ENCODE assay signal across 10 cellular contexts in genomic region chr1:36380003-36380631, GRCh38. TPM values are rescaled to one million over a fixed set of nuclear protein-coding genes. Genes with fewer than 3 reads are reported as not detected.
DNase-seq lines count a peak whose midpoint lies in the region; TF ChIP-seq lines count a peak whose summit lies in the region.
"Had no signal": no experiment of that assay in that cellular context is flagged by ENCODE, and none has a peak within 500 bp of the region (broad histone marks: within the 10 kb centered on the region; RNA-seq: fewer than 3 reads in every experiment).

No MANE protein-coding gene starts in this region.

- no peaks in the 10 kb centered on the region for H4K20me1 ChIP-seq in mammary epithelial cell (ENCODE audit: insufficient read depth, low read length)
- 0 out of 2 replicates have a peak, but pooled peaks cover 3% of the 10 kb centered on the region for H4K20me1 ChIP-seq in GM23248 (ENCODE audit: insufficient read depth)

- DNase-seq in breast epithelium (ENCODE audit: low spot score in 2 of 2) (no peak), mammary epithelial cell (no peak), mesendoderm (peak; percentile 51), thyroid gland (peak; percentile 45 to 46), activated gamma-delta T cell treated with Interleukin-2 at 50 U/mL for 16 hours (no peak), GM23248 (no peak), iPS-NIHi11 (ENCODE audit: low spot score) (no peak)
- no peak for DNase-seq in activated T-helper 1 cell treated with anti-CD3 and anti-CD28 coated beads, Interleukin-12 subunit alpha, Interleukin-12 subunit beta, Interleukin-2, Interleukin-4 antibody, amounts not matched to agents 30 ng/mL and 10 ng/mL and 1 ng/mL, durations not matched to agents 14 hours and 24 hours and 36 hours (ENCODE audit: low spot score)
- DNase-seq: NCI-H2171 treated with DMSO at 0.1 percent for 48 hours; stimulated activated CD4-positive, alpha-beta T cell treated with anti-CD3 and anti-CD28 coated beads, Interleukin-2, amount 100 ng/mL, for 24 hours had no signal

- no peak overlapping the region for H4K5ac ChIP-seq in mesendoderm (ENCODE audit: low read length)

- H3F3A ChIP-seq in GM23248 (ENCODE audit: insufficient read depth) = peaks cover 12% of the 10 kb centered on the region

- no peak overlapping the region for H3K23ac ChIP-seq in mesendoderm (ENCODE audit: low read length)

- H3K56ac ChIP-seq in mesendoderm (ENCODE audit: low read length) = no peak overlapping the region

- no peak for TF ChIP-seq CTCF in breast epithelium (IDR thresholded peaks at IDR 0.05)
- no peak for TF ChIP-seq CTCF in mammary epithelial cell (conservative IDR thresholded peaks at IDR 0.05 in 1 of 2, IDR thresholded peaks at IDR 0.05 in 1 of 2; ENCODE audit: extremely low read depth in 1 of 2, insufficient read depth in 1 of 2, low read depth in 1 of 2, low read length in 2 of 2)
- no peak for TF ChIP-seq CTCF in thyroid gland (IDR thresholded peaks at IDR 0.05)

- no peak overlapping the region for H3K4me2 ChIP-seq in mammary epithelial cell (ENCODE audit: insufficient read depth, low read depth, low read length)
- H3K4me2 ChIP-seq in mesendoderm (ENCODE audit: low read length) = no peak overlapping the region
- H3K4me2 ChIP-seq in GM23248 (ENCODE audit: unreplicated experiment) = no peak overlapping the region

- no TSS peak for BruUV-seq in mammary epithelial cell (replicated peaks; lab: Mats Ljungman, UMichigan)

- no peak overlapping the region for H3K4ac ChIP-seq in mesendoderm (ENCODE audit: low read depth, low read length)

- H2BK15ac ChIP-seq in mesendoderm (replicated peaks; ENCODE audit: low read depth) = no peak overlapping the region

- no peaks in the 10 kb centered on the region for H3K9me2 ChIP-seq in GM23248 (ENCODE audit: insufficient read depth)

- H2BK5ac ChIP-seq in mesendoderm (ENCODE audit: low read length) = peak overlapping the region; percentile 22

- H3K27ac ChIP-seq in breast epithelium (peak overlapping the region; percentile 28 to 34), mammary epithelial cell (ENCODE audit: insufficient read depth, low read depth, low read length) (no peak overlapping the region), mesendoderm (ENCODE audit: low read depth, low read length) (peak overlapping the region; percentile 41), thyroid gland (peak overlapping the region; percentile 49 to 66 (median 61)), GM23248 (no peak overlapping the region)

- CTCF ChIA-PET in mammary epithelial cell (lab: Charles Lee; ENCODE audit: low non-redundant PET) = no interaction called here

- H3K27me3 ChIP-seq in breast epithelium (no peaks in the 10 kb centered on the region), mammary epithelial cell (ENCODE audit: insufficient read depth, low read length) (no peaks in the 10 kb centered on the region), mesendoderm (ENCODE audit: insufficient read depth, low read length, poor library complexity) (no peaks in the 10 kb centered on the region), thyroid gland (no peaks in the 10 kb centered on the region), GM23248 (replicated peaks; ENCODE audit: insufficient read depth) (no peaks in the 10 kb centered on the region)

- peaks cover 64% of the 10 kb centered on the region for H3K4me1 Mint-ChIP-seq in activated T-helper 1 cell treated with anti-CD3 and anti-CD28 coated beads, Interleukin-12 subunit alpha, Interleukin-12 subunit beta, Interleukin-2, Interleukin-4 antibody, amounts not matched to agents 30 ng/mL and 10 ng/mL and 1 ng/mL, durations not matched to agents 14 hours and 24 hours and 36 hours (ENCODE audit: low read depth)

- dilution Hi-C loops in mammary epithelial cell (cut with HindIII; ENCODE audit: low sequenced_read_pairs) = no loop called here

- H4K8ac ChIP-seq in mesendoderm (ENCODE audit: low read depth, low read length) = no peak overlapping the region

- peaks cover 12% of the 10 kb centered on the region for H3K36me3 Mint-ChIP-seq in activated T-helper 1 cell treated with anti-CD3 and anti-CD28 coated beads, Interleukin-12 subunit alpha, Interleukin-12 subunit beta, Interleukin-2, Interleukin-4 antibody, amounts not matched to agents 30 ng/mL and 10 ng/mL and 1 ng/mL, durations not matched to agents 14 hours and 24 hours and 36 hours (ENCODE audit: low read depth)

- no peaks in the 10 kb centered on the region for H3K27me3 Mint-ChIP-seq in activated T-helper 1 cell treated with anti-CD3 and anti-CD28 coated beads, Interleukin-12 subunit alpha, Interleukin-12 subunit beta, Interleukin-2, Interleukin-4 antibody, amounts not matched to agents 30 ng/mL and 10 ng/mL and 1 ng/mL, durations not matched to agents 14 hours and 24 hours and 36 hours (ENCODE audit: insufficient read depth)

- no peak overlapping the region for H3K9ac ChIP-seq in mammary epithelial cell (ENCODE audit: insufficient read depth, low read length)
- peak overlapping the region; percentile 13 for H3K9ac ChIP-seq in mesendoderm (ENCODE audit: low read length)
- no peak overlapping the region for H3K9ac ChIP-seq in GM23248

- H3K4me3 Mint-ChIP-seq in activated T-helper 1 cell treated with anti-CD3 and anti-CD28 coated beads, Interleukin-12 subunit alpha, Interleukin-12 subunit beta, Interleukin-2, Interleukin-4 antibody, amounts not matched to agents 30 ng/mL and 10 ng/mL and 1 ng/mL, durations not matched to agents 14 hours and 24 hours and 36 hours = no peak overlapping the region

- H3K79me2 ChIP-seq in mammary epithelial cell (ENCODE audit: insufficient read depth, low read length) (peaks cover 87% of the 10 kb centered on the region), mesendoderm (ENCODE audit: control insufficient read depth, insufficient read depth, low read length) (peaks cover 69% of the 10 kb centered on the region), GM23248 (ENCODE audit: insufficient read depth) (peaks cover 100% of the 10 kb centered on the region)

- peaks cover 32% of the 10 kb centered on the region for H3K79me1 ChIP-seq in mesendoderm (ENCODE audit: low read length)

- H2AFZ ChIP-seq in mammary epithelial cell (ENCODE audit: low read depth, low read length) = no peak overlapping the region
- H2AFZ ChIP-seq in GM23248 = no peak overlapping the region

- intact Hi-C loops in breast epithelium (cut with DNase I; ENCODE audit: low total_unique reads) = no loop called here
- intact Hi-C loops in mammary epithelial cell (cut with micrococcal nuclease) = no loop called here
- intact Hi-C loops in activated T-helper 1 cell treated with anti-CD3 and anti-CD28 coated beads, Interleukin-12 subunit alpha, Interleukin-12 subunit beta, Interleukin-2, Interleukin-4 antibody, amounts not matched to agents 30 ng/mL and 10 ng/mL and 1 ng/mL, durations not matched to agents 14 hours and 24 hours and 36 hours (cut with micrococcal nuclease) = loop anchor here (10.0 kb wide), 1 partner anchor 445 kb away; the partner anchor contains the start of gene AGO3
- intact Hi-C loops in thyroid gland (cut with DNase I) = no loop called here

- H3K36me3 ChIP-seq in breast epithelium (no peaks in the 10 kb centered on the region), mammary epithelial cell (ENCODE audit: insufficient read depth, low read length) (peaks cover 4% of the 10 kb centered on the region), mesendoderm (ENCODE audit: control insufficient read depth, insufficient read depth, low read length) (no peaks in the 10 kb centered on the region), thyroid gland (no peaks in the 10 kb centered on the region), GM23248 (ENCODE audit: low read depth) (no peaks in the 10 kb centered on the region; the same call in 1 of the 2 replicates)

- no peaks in the 10 kb centered on the region for H3K9me3 ChIP-seq in breast epithelium
- no peaks in the 10 kb centered on the region for H3K9me3 ChIP-seq in mammary epithelial cell (replicated peaks; ENCODE audit: insufficient read depth, low read length)
- H3K9me3 ChIP-seq in thyroid gland = no peaks in the 10 kb centered on the region
- H3K9me3 ChIP-seq in GM23248 (ENCODE audit: low read depth) = no peaks in the 10 kb centered on the region

- 88% methylated on average over 5 of the region's 5 CpGs for WGBS in mammary epithelial cell (ENCODE audit: low coverage, missing lambda C conversion rate)
- WGBS in mesendoderm (ENCODE audit: extremely low coverage, insufficient coverage, low lambda C conversion rate) = no CpG with 5 or more reads among the region's 5 CpGs
- 62 to 72% methylated on average over 5 of the region's 5 CpGs for WGBS in thyroid gland, 2 donors
- WGBS in GM23248 (ENCODE audit: low coverage in 1 of 2, low lambda C conversion rate in 2 of 2, missing lambda C conversion rate in 2 of 2), 2 experiments = 86 to 95% methylated on average over 5 of the region's 5 CpGs

- TF ChIP-seq POLR2A in breast epithelium (IDR thresholded peaks at IDR 0.05) (no peak), thyroid gland (IDR thresholded peaks at IDR 0.05) (no peak)

- no peak overlapping the region for H2BK120ac ChIP-seq in mesendoderm (ENCODE audit: low read depth, low read length)

- no peak overlapping the region for H3K18ac ChIP-seq in mesendoderm (ENCODE audit: low read length)

- H3K9me3 Mint-ChIP-seq in activated T-helper 1 cell treated with anti-CD3 and anti-CD28 coated beads, Interleukin-12 subunit alpha, Interleukin-12 subunit beta, Interleukin-2, Interleukin-4 antibody, amounts not matched to agents 30 ng/mL and 10 ng/mL and 1 ng/mL, durations not matched to agents 14 hours and 24 hours and 36 hours = no peaks in the 10 kb centered on the region

- in situ Hi-C loops in mammary epithelial cell (cut with MboI; ENCODE audit: low sequenced_read_pairs in 2 of 2) (no loop called here), GM23248 (cut with MboI) (no loop called here)

- H3K4me3 ChIP-seq in breast epithelium (no peak overlapping the region), mammary epithelial cell (replicated peaks in 1 of 3; ENCODE audit: insufficient read depth in 1 of 3, low read depth in 2 of 3, low read length in 3 of 3) (no peak overlapping the region), mesendoderm (ENCODE audit: low read length) (no peak overlapping the region), thyroid gland (replicated peaks in 1 of 3) (no peak overlapping the region), GM23248 (no peak overlapping the region)

- H3K27ac Mint-ChIP-seq in activated T-helper 1 cell treated with anti-CD3 and anti-CD28 coated beads, Interleukin-12 subunit alpha, Interleukin-12 subunit beta, Interleukin-2, Interleukin-4 antibody, amounts not matched to agents 30 ng/mL and 10 ng/mL and 1 ng/mL, durations not matched to agents 14 hours and 24 hours and 36 hours = peak overlapping the region; percentile 38

- no peak overlapping the region for H2AK5ac ChIP-seq in mesendoderm (ENCODE audit: low read length)

- H3K4me1 ChIP-seq in breast epithelium (peaks cover 3 to 18% of the 10 kb centered on the region in 2 donors), mammary epithelial cell (ENCODE audit: insufficient read depth, low read length) (peaks cover 11% of the 10 kb centered on the region), mesendoderm (ENCODE audit: control insufficient read depth, low read depth, low read length) (peaks cover 16% of the 10 kb centered on the region), thyroid gland (peaks cover 25 to 54% of the 10 kb centered on the region in 2 donors), GM23248 (ENCODE audit: insufficient read depth) (peaks cover 13% of the 10 kb centered on the region)

RNA-seq across cellular contexts. Expression of gene STK40, which starts 5.6 kb away (rescaled TPM):
- total RNA-seq in breast epithelium = 10 to 100 TPM; 22.5 to 36.0 (median 26.2) TPM
- 10 to 100 TPM; 13.2 to 21.3 TPM for total RNA-seq in mammary epithelial cell
- polyA plus RNA-seq in mammary epithelial cell = 10.5 TPM
- 50.5 TPM for polyA minus RNA-seq in mammary epithelial cell
- 46.5 and 48.7 TPM in 2 replicates for total RNA-seq in activated T-helper 1 cell treated with anti-CD3 and anti-CD28 coated beads, Interleukin-12 subunit alpha, Interleukin-12 subunit beta, Interleukin-2, Interleukin-4 antibody, amounts not matched to agents 30 ng/mL and 10 ng/mL and 1 ng/mL, durations not matched to agents 14 hours and 24 hours and 36 hours
- polyA plus RNA-seq in mesendoderm (2013, experiment 1 of 2) = 27.9 TPM
- polyA plus RNA-seq in mesendoderm (2013, experiment 2 of 2) = 28.0 TPM
- 10 to 100 TPM; 37.0 to 61.1 (median 50.9) TPM for total RNA-seq in thyroid gland
- 11.1 and 16.4 TPM in 2 replicates for total RNA-seq in GM23248 (2014; rRNA removed; shearing (Covaris generic))
- polyA plus RNA-seq in GM23248 (2016; fragmentation: Nextera tagmentation; extraction: Ambion mirVana) = 15.3 and 16.2 TPM in 2 replicates

RNA-seq across cellular contexts. Expression of gene LSM10, which starts 17.6 kb away (rescaled TPM):
- 10 to 100 TPM; 31.8 to 49.5 (median 39.7) TPM for total RNA-seq in breast epithelium
- 10 to 100 TPM; 10.8 to 34.9 TPM for total RNA-seq in mammary epithelial cell
- polyA plus RNA-seq in mammary epithelial cell = 55.3 TPM
- polyA minus RNA-seq in mammary epithelial cell = 24.0 TPM
- 57.5 and 63.8 TPM in 2 replicates for total RNA-seq in activated T-helper 1 cell treated with anti-CD3 and anti-CD28 coated beads, Interleukin-12 subunit alpha, Interleukin-12 subunit beta, Interleukin-2, Interleukin-4 antibody, amounts not matched to agents 30 ng/mL and 10 ng/mL and 1 ng/mL, durations not matched to agents 14 hours and 24 hours and 36 hours
- 64.1 TPM for polyA plus RNA-seq in mesendoderm (2013, experiment 1 of 2)
- polyA plus RNA-seq in mesendoderm (2013, experiment 2 of 2) = 62.9 TPM
- 10 to 100 TPM; 19.1 to 52.7 (median 49.0) TPM for total RNA-seq in thyroid gland
- total RNA-seq in GM23248 (2014; rRNA removed; shearing (Covaris generic)) = 4.6 and 10.4 TPM in 2 replicates
- polyA plus RNA-seq in GM23248 (2016; fragmentation: Nextera tagmentation; extraction: Ambion mirVana) = 72.5 and 80.2 TPM in 2 replicates

RNA-seq across cellular contexts. Expression of gene EVA1B, which starts 56.7 kb away (rescaled TPM):
- total RNA-seq in breast epithelium (100 to 1,000 TPM in 2 of 3 donors, 10 to 100 TPM in 1; 62.1 to 129 (median 118) TPM), mammary epithelial cell (1 to 10 TPM; 9.2 to 10.0 TPM), thyroid gland (10 to 100 TPM; 30.7 to 71.5 (median 52.5) TPM)
- polyA plus RNA-seq in mammary epithelial cell (1.9 TPM), GM23248 (2016; fragmentation: Nextera tagmentation; extraction: Ambion mirVana) (95.0 and 111 TPM in 2 replicates)
- polyA minus RNA-seq in mammary epithelial cell = not detected
- total RNA-seq in activated T-helper 1 cell treated with anti-CD3 and anti-CD28 coated beads, Interleukin-12 subunit alpha, Interleukin-12 subunit beta, Interleukin-2, Interleukin-4 antibody, amounts not matched to agents 30 ng/mL and 10 ng/mL and 1 ng/mL, durations not matched to agents 14 hours and 24 hours and 36 hours = 10.6 and 10.9 TPM in 2 replicates
- 8.1 TPM for polyA plus RNA-seq in mesendoderm (2013, experiment 1 of 2)
- polyA plus RNA-seq in mesendoderm (2013, experiment 2 of 2) = 7.6 TPM
- 294 and 328 TPM in 2 replicates for total RNA-seq in GM23248 (2014; rRNA removed; shearing (Covaris generic))

Comparison
In these comparisons a context has a peak if more than half of its experiments do, and no peak if none do; other contexts are left out.
1. H3K27ac ChIP-seq: peak in breast epithelium (2 of 2), mesendoderm (single experiment) and thyroid gland (3 of 3); none in mammary epithelial cell (single experiment) and GM23248 (single experiment).
2. DNase-seq: peak in mesendoderm (single experiment) and thyroid gland (2 of 2); none in breast epithelium (0 of 2), mammary epithelial cell (single experiment), activated T-helper 1 cell treated with anti-CD3 and anti-CD28 coated beads, Interleukin-12 subunit alpha, Interleukin-12 subunit beta, Interleukin-2, Interleukin-4 antibody, amounts not matched to agents 30 ng/mL and 10 ng/mL and 1 ng/mL, durations not matched to agents 14 hours and 24 hours and 36 hours (single experiment), activated gamma-delta T cell treated with Interleukin-2 at 50 U/mL for 16 hours (single experiment), GM23248 (single experiment) and iPS-NIHi11 (single experiment).